Comparison of ENCODE assay signal across 13 cellular contexts in the genomic region with DNA sequence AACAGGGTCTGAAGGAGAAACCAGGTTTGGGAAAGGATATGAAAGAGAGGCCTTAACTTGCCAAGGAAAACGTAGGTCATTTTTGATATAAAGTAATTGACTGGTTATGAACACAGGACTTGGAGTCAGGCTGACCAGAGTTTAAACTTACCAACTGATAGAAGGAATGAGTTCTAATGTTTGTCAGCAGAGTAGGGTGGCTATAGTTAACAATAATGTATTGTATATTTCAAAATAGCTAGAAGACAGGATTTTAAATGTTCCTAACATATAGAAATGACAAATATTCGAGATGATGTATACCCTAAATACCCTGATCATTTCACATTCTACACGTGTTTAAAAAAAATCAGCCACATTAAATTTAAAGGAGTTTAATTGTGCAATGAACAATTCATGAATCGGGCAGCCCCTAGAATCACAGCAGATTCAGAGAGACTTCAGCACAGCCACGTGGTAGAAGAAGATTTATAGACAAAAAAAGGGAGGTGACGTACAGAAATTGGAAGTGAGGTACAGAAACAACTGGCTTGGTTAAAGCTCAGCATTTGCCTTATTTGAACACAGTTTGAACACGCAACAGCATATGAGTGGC. TPM values are rescaled to one million over a fixed set of nuclear protein-coding genes. Genes with fewer than 3 reads are reported as not detected.
DNase-seq lines count a peak whose midpoint lies in the region; ATAC-seq and TF ChIP-seq lines count a peak whose summit lies in the region.
"Had no signal": no experiment of that assay in that cellular context is flagged by ENCODE, and none has a peak within 500 bp of the region (broad histone marks: within the 10 kb centered on the region; RNA-seq: fewer than 3 reads in every experiment).

No MANE protein-coding gene starts in this region.

- H3K27me3 ChIP-seq in neural progenitor cell (no peaks in the 10 kb centered on the region), BE2C (no peaks in the 10 kb centered on the region)
- H3K27me3 ChIP-seq: gastroesophageal sphincter, sigmoid colon, SJCRH30 had no signal

- H3K79me2 ChIP-seq in neural progenitor cell (ENCODE audit: low read depth) = no peaks in the 10 kb centered on the region

- H2AFZ ChIP-seq in neural progenitor cell (replicated peaks) = no peak overlapping the region

- H3K27me3 Mint-ChIP-seq in WTC11 (ENCODE audit: low read depth) (no peaks in the 10 kb centered on the region), neural progenitor cell (ENCODE audit: insufficient read depth, low read depth) (no peaks in the 10 kb centered on the region)
- H3K27me3 Mint-ChIP-seq: activated B cell treated with CpG ODN at 0.5 μM for 24 hours; activated T-cell treated with anti-CD3 and anti-CD28 coated beads, Interleukin-2, amount 50 U/mL, for 24 hours had no signal

- H3K4me1 ChIP-seq in neural progenitor cell = no peaks in the 10 kb centered on the region
- H3K4me1 ChIP-seq in BE2C = no peaks in the 10 kb centered on the region
- H3K4me1 ChIP-seq: SJCRH30 had no signal

- CTCF ChIA-PET in WTC11 (lab: Charles Lee) = interaction anchor here (1.3 kb wide), 1 partner anchor 277 kb away, joined by 3 read pairs; no protein-coding TSS in a partner anchor

- H4K20me1 ChIP-seq in neural progenitor cell (ENCODE audit: low read depth) = no peaks in the 10 kb centered on the region

- H3K9ac ChIP-seq in neural progenitor cell = no peak overlapping the region

- no peak for TF ChIP-seq CTCF in WTC11 (IDR thresholded peaks at IDR 0.05)
- no peak for TF ChIP-seq CTCF in neural progenitor cell (IDR thresholded peaks at IDR 0.05)
- TF ChIP-seq CTCF in BE2C (IDR thresholded peaks at IDR 0.05; ENCODE audit: low read depth, low read length) = no peak

- H3K4me2 ChIP-seq in neural progenitor cell = no peak overlapping the region

- POLR2A ChIA-PET in WTC11 (lab: Charles Lee) = no interaction called here

- H3K9me3 ChIP-seq in neural progenitor cell (ENCODE audit: low read depth) (no peaks in the 10 kb centered on the region), BE2C (no peaks in the 10 kb centered on the region)
- H3K9me3 ChIP-seq: gastroesophageal sphincter, sigmoid colon, SJCRH30 had no signal

- H3K36me3 Mint-ChIP-seq in WTC11 = 0 out of 2 replicates have a peak, but pooled peaks cover 2% of the 10 kb centered on the region
- H3K36me3 Mint-ChIP-seq in neural progenitor cell = no peaks in the 10 kb centered on the region

- no peaks in the 10 kb centered on the region for H3K36me3 ChIP-seq in neural progenitor cell
- no peaks in the 10 kb centered on the region for H3K36me3 ChIP-seq in BE2C
- H3K36me3 ChIP-seq: gastroesophageal sphincter, sigmoid colon, SJCRH30 had no signal

- DNase-seq in WTC11 (ENCODE audit: low spot score) = no peak
- no peak for DNase-seq in neural progenitor cell (ENCODE audit: low spot score)
- no peak for DNase-seq in BE2C
- no peak for DNase-seq in amygdala (lab: John Stamatoyannopoulos, UW)
- DNase-seq in DMS53 treated with DMSO at 0.1 percent for 48 hours (lab: John Stamatoyannopoulos, UW; ENCODE audit: unreplicated experiment) = no peak
- DNase-seq: activated B cell treated with CpG ODN at 0.5 μM for 24 hours had no signal

- H3K9me3 Mint-ChIP-seq in WTC11 (peaks cover 10% of the 10 kb centered on the region), neural progenitor cell (peaks cover 2% of the 10 kb centered on the region)
- H3K9me3 Mint-ChIP-seq: activated B cell treated with CpG ODN at 0.5 μM for 24 hours; activated T-cell treated with anti-CD3 and anti-CD28 coated beads, Interleukin-2, amount 50 U/mL, for 24 hours had no signal

- H3K27ac ChIP-seq in neural progenitor cell = no peak overlapping the region
- H3K27ac ChIP-seq: gastroesophageal sphincter, sigmoid colon, SJCRH30 had no signal

- H3F3A ChIP-seq in neural progenitor cell (ENCODE audit: low read depth) = no peaks in the 10 kb centered on the region

- H3K27ac Mint-ChIP-seq in WTC11 (peak overlapping the region; percentile 36; the same call in 1 of the 2 replicates), neural progenitor cell (peak overlapping the region; percentile 64)
- H3K27ac Mint-ChIP-seq: activated B cell treated with CpG ODN at 0.5 μM for 24 hours; activated T-cell treated with anti-CD3 and anti-CD28 coated beads, Interleukin-2, amount 50 U/mL, for 24 hours had no signal

- no peak overlapping the region for H3K4me3 ChIP-seq in neural progenitor cell
- no peak overlapping the region for H3K4me3 ChIP-seq in BE2C (ENCODE audit: low read depth, low read length)
- H3K4me3 ChIP-seq: gastroesophageal sphincter, sigmoid colon, SJCRH30 had no signal

- peak; percentile 16 for ATAC-seq in GM18868 (IDR thresholded peaks at IDR 0.05; ENCODE audit: unreplicated experiment)
- peak; percentile 26 for ATAC-seq in HG02759 (IDR thresholded peaks at IDR 0.05; ENCODE audit: unreplicated experiment)
- no peak for ATAC-seq in WTC11

- H3K4me3 Mint-ChIP-seq in WTC11 (no peak overlapping the region), neural progenitor cell (no peak overlapping the region)
- H3K4me3 Mint-ChIP-seq: activated B cell treated with CpG ODN at 0.5 μM for 24 hours; activated T-cell treated with anti-CD3 and anti-CD28 coated beads, Interleukin-2, amount 50 U/mL, for 24 hours had no signal

- H3K4me1 Mint-ChIP-seq in WTC11 = peaks cover 31% of the 10 kb centered on the region
- peaks cover 6% of the 10 kb centered on the region for H3K4me1 Mint-ChIP-seq in neural progenitor cell

TF ChIP-seq in WTC11, 78 proteins besides CTCF, POLR2A, EP300 and RAD21:
- TF ChIP-seq GRHL2 (CRISPR knock-in tag; IDR thresholded peaks at IDR 0.05; ENCODE audit: insufficient replicate concordance, severe bottlenecking) = no peak
- TF ChIP-seq CREM (CRISPR knock-in tag; IDR thresholded peaks at IDR 0.05) = no peak
- TF ChIP-seq, protein P1, sequence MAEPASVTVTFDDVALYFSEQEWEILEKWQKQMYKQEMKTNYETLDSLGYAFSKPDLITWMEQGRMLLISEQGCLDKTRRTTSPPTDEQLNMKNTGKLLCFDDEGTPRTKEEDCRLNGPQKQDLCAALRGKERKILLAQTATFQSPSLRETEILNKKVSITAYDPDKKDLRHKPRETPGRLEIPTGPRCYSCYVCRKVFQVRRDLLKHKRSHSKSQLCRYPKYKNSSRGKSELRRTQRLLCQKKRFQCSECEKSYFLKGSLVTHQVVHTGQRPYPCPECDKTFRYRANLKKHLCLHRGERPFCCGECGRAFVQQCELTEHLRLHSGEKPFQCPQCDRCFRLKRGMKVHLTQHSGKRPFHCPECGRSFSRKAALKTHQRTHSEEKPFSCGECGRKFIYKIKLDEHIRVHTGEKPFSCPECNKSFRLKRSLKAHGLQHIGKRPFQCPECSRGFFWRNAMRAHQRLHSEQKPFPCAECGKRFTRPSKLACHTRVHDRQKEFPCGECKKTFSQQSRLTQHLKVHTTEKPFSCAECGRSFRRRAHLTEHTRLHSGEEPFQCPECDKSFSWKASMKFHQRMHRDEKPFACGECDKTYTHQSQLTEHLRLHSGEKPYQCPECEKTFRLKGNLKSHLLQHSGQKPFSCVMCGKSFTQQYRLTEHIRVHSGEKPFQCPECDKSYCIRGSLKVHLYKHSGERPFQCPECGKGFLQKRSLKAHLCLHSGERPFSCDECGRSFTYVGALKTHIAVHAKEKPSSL (CRISPR knock-in tag; conservative IDR thresholded peaks at IDR 0.05) = no peak
- TF ChIP-seq, protein P2, sequence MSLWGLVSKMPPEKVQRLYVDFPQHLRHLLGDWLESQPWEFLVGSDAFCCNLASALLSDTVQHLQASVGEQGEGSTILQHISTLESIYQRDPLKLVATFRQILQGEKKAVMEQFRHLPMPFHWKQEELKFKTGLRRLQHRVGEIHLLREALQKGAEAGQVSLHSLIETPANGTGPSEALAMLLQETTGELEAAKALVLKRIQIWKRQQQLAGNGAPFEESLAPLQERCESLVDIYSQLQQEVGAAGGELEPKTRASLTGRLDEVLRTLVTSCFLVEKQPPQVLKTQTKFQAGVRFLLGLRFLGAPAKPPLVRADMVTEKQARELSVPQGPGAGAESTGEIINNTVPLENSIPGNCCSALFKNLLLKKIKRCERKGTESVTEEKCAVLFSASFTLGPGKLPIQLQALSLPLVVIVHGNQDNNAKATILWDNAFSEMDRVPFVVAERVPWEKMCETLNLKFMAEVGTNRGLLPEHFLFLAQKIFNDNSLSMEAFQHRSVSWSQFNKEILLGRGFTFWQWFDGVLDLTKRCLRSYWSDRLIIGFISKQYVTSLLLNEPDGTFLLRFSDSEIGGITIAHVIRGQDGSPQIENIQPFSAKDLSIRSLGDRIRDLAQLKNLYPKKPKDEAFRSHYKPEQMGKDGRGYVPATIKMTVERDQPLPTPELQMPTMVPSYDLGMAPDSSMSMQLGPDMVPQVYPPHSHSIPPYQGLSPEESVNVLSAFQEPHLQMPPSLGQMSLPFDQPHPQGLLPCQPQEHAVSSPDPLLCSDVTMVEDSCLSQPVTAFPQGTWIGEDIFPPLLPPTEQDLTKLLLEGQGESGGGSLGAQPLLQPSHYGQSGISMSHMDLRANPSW (CRISPR knock-in tag; conservative IDR thresholded peaks at IDR 0.05; ENCODE audit: low read depth) = no peak
- no peak for TF ChIP-seq TEAD4 (CRISPR knock-in tag; IDR thresholded peaks at IDR 0.05)

RNA-seq across cellular contexts. Expression of a gene that starts 52.5 kb away (rescaled TPM):
- not detected in 3 replicates for total RNA-seq in WTC11 (2021)
- total RNA-seq in neural progenitor cell (ENCODE audit: low replicate concordance) = not detected in 2 replicates
- not detected for polyA plus RNA-seq in BE2C (2012; ENCODE audit: insufficient read depth, insufficient read length, low read depth)
- total RNA-seq: gastroesophageal sphincter, HepG2, SJCRH30 had no signal
- polyA plus RNA-seq: HepG2 had no signal
